Comparison of ENCODE assay signal across 9 cellular contexts in genomic region chr6:77463881-77464867, GRCh38. TPM values are rescaled to one million over a fixed set of nuclear protein-coding genes. Genes with fewer than 3 reads are reported as not detected.
A peak's percentile ranks its signal among the peaks of the same experiment; 100 is the strongest.
DNase-seq lines count a peak whose midpoint lies in the region; ATAC-seq and TF ChIP-seq lines count a peak whose summit lies in the region.
"Had no signal": no experiment of that assay in that cellular context is flagged by ENCODE, and none has a peak within 500 bp of the region (broad histone marks: within the 10 kb centered on the region; RNA-seq: fewer than 3 reads in every experiment).

No MANE protein-coding gene starts in this region.

- TF ChIP-seq EP300 in tibial nerve (IDR thresholded peaks at IDR 0.05): no peak

- H3K4me1 ChIP-seq in lower lobe of right lung: peaks cover 29% of the 10 kb centered on the region
- H3K4me1 ChIP-seq in tibial nerve: peaks cover 0 to 43% (median 10%) of the 10 kb centered on the region in 4 donors

- peak in 2 of 3 experiments; percentile 5 to 28 for DNase-seq in NCI-H1417 (lab: John Stamatoyannopoulos, UW)
- DNase-seq in NCI-H1417 treated with DMSO at 0.1 percent for 48 hours (lab: John Stamatoyannopoulos, UW): no peak
- peak; percentile 48 for DNase-seq in choroid plexus epithelial cell (ENCODE audit: low read depth)
- peak; percentile 41 for DNase-seq in lower lobe of right lung
- no peak for DNase-seq in tibial nerve (ENCODE audit: low spot score in 2 of 2)
- no peak for DNase-seq in HuH-7.5 (ENCODE audit: low spot score)
- no peak for DNase-seq in stimulated activated CD4-positive, alpha-beta T cell treated with anti-CD3 and anti-CD28 coated beads, Interleukin-1b, Interleukin-23, amount 100 ng/mL, for 48 hours
- DNase-seq in stimulated activated CD8-positive, alpha-beta memory T cell treated with anti-CD3 and anti-CD28 coated beads, Interleukin-4, amount 100 ng/mL, for 48 hours: no peak

- intact Hi-C loops in lower lobe of right lung (cut with DNase I): no loop called here

- H3K4me3 ChIP-seq in choroid plexus epithelial cell (ENCODE audit: low read depth, low read length) (peak overlapping the region; percentile 73), lower lobe of right lung (peak overlapping the region; percentile 34), tibial nerve (peak overlapping the region; percentile 27 to 55 (median 33))

- peaks cover 53% of the 10 kb centered on the region for H3K27me3 ChIP-seq in lower lobe of right lung (ENCODE audit: low read depth)
- H3K27me3 ChIP-seq in tibial nerve: peaks cover 0 to 51% of the 10 kb centered on the region in 2 donors

- 3 to 7% methylated on average over 37 to 46 of the region's 61 CpGs for WGBS in tibial nerve, 2 donors

- ATAC-seq in lower lobe of right lung: peak in 1 of 2 donors; percentile 4

- TF ChIP-seq CTCF in choroid plexus epithelial cell (conservative IDR thresholded peaks at IDR 0.05; ENCODE audit: low read depth, low read length) (no peak), lower lobe of right lung (IDR thresholded peaks at IDR 0.05) (no peak), tibial nerve (IDR thresholded peaks at IDR 0.05) (no peak)

- no peaks in the 10 kb centered on the region for H3K36me3 ChIP-seq in lower lobe of right lung
- H3K36me3 ChIP-seq in tibial nerve: no peaks in the 10 kb centered on the region

- H3K27ac ChIP-seq in lower lobe of right lung (no peak overlapping the region), tibial nerve (no peak overlapping the region)

- no peak for TF ChIP-seq POLR2A in tibial nerve (IDR thresholded peaks at IDR 0.05)

- H3K9me3 ChIP-seq in lower lobe of right lung (no peaks in the 10 kb centered on the region), tibial nerve (no peaks in the 10 kb centered on the region)

RNA-seq across cellular contexts. Expression of gene HTR1B, which starts 0.9 kb away (rescaled TPM):
- 0.18 TPM for total RNA-seq in lower lobe of right lung
- 1 to 10 TPM in 1 of 4 donors, under 1 TPM in 3; 0.20 to 1.8 (median 0.43) TPM for total RNA-seq in tibial nerve
- total RNA-seq: A172 had no signal

Comparison
In these comparisons a context has a peak if more than half of its experiments do, and no peak if none do; other contexts are left out.
1. DNase-seq: peak in NCI-H1417 (2 of 3), choroid plexus epithelial cell (single experiment) and lower lobe of right lung (single experiment); none in NCI-H1417 treated with DMSO at 0.1 percent for 48 hours (single experiment), tibial nerve (0 of 2), HuH-7.5 (single experiment), stimulated activated CD4-positive, alpha-beta T cell treated with anti-CD3 and anti-CD28 coated beads, Interleukin-1b, Interleukin-23, amount 100 ng/mL, for 48 hours (single experiment) and stimulated activated CD8-positive, alpha-beta memory T cell treated with anti-CD3 and anti-CD28 coated beads, Interleukin-4, amount 100 ng/mL, for 48 hours (single experiment).
2. Peak in every context shown above with its lines, with median percentiles within 50 percentile points of each other: H3K4me3 ChIP-seq.